In genomic region chr11:95076416-95076815, GRCh38 we compare ENCODE assay signal across 9 cellular contexts. TPM values are rescaled to one million over a fixed set of nuclear protein-coding genes. Genes with fewer than 3 reads are reported as not detected.
DNase-seq lines count a peak whose midpoint lies in the region; ATAC-seq and TF ChIP-seq lines count a peak whose summit lies in the region.
"Had no signal": no experiment of that assay in that cellular context is flagged by ENCODE, and none has a peak within 500 bp of the region (broad histone marks: within the 10 kb centered on the region; RNA-seq: fewer than 3 reads in every experiment).

No MANE protein-coding gene starts in this region.

- no peaks in the 10 kb centered on the region for H3K9me3 ChIP-seq in BLaER1 treated with 17β-estradiol and CSF1 and Interleukin-3, amounts not matched to agents 10 nM and 100 nM (replicated peaks in 1 of 11)

- H3K27ac ChIP-seq in BLaER1 treated with 17β-estradiol and CSF1 and Interleukin-3, amounts not matched to agents 10 nM and 100 nM, result peak overlapping the region in 6 of 11 experiments; percentile 29 to 66 (median 38); a peak in 8 of 22 replicates

- peak; percentile 65 for ATAC-seq in left colon
- ATAC-seq in SK-N-SH treated with all-trans-retinoic acid at 6 μM for 48 hours, result no peak

- no peak overlapping the region for H3K4me3 ChIP-seq in BLaER1 treated with 17β-estradiol and CSF1 and Interleukin-3, amounts not matched to agents 10 nM and 100 nM

- no peaks in the 10 kb centered on the region for H4K20me1 ChIP-seq in BLaER1 treated with 17β-estradiol and CSF1 and Interleukin-3, amounts not matched to agents 10 nM and 100 nM

- no peaks in the 10 kb centered on the region for H3K27me3 ChIP-seq in BLaER1 treated with 17β-estradiol and CSF1 and Interleukin-3, amounts not matched to agents 10 nM and 100 nM

- no peak overlapping the region; a peak in 1 of 22 replicates for H3K9ac ChIP-seq in BLaER1 treated with 17β-estradiol and CSF1 and Interleukin-3, amounts not matched to agents 10 nM and 100 nM

- H3K4me1 ChIP-seq in BLaER1 treated with 17β-estradiol and CSF1 and Interleukin-3, amounts not matched to agents 10 nM and 100 nM, result peaks cover 11 to 87% (median 66%) of the 10 kb centered on the region in 10 experiments

- no peaks in the 10 kb centered on the region for H3K36me3 ChIP-seq in BLaER1 treated with 17β-estradiol and CSF1 and Interleukin-3, amounts not matched to agents 10 nM and 100 nM

- intact Hi-C loops in left colon (cut with DNase I, micrococcal nuclease), result no loop called here

- H3K4me2 ChIP-seq in BLaER1 treated with 17β-estradiol and CSF1 and Interleukin-3, amounts not matched to agents 10 nM and 100 nM, result peak overlapping the region; percentile 18 to 89 (median 54); a peak in 21 of 22 replicates

- DNase-seq in HCEC 1CT (peak; percentile 89), RPMI8226 (peak; percentile 11), left colon (no peak), GF-D8 (lab: John Stamatoyannopoulos, UW) (no peak), iPS-NIHi7 (ENCODE audit: extremely low spot score) (no peak), NCI-H510A (lab: John Stamatoyannopoulos, UW) (no peak)

TF ChIP-seq in SK-N-SH treated with all-trans-retinoic acid at 6 μM for 48 hours, 23 proteins besides CTCF, POLR2A, EP300 and RAD21:
- TF ChIP-seq ZNF8 (CRISPR knock-in tag; IDR thresholded peaks at IDR 0.05), result no peak
- no peak for TF ChIP-seq RARB (CRISPR knock-in tag; IDR thresholded peaks at IDR 0.05)
- no peak for TF ChIP-seq ISL1 (CRISPR knock-in tag; IDR thresholded peaks at IDR 0.05)
- TF ChIP-seq PATZ1 (CRISPR knock-in tag; IDR thresholded peaks at IDR 0.05; ENCODE audit: borderline replicate concordance), result no peak
- TF ChIP-seq CSRNP3 (CRISPR knock-in tag; IDR thresholded peaks at IDR 0.05), result no peak

RNA-seq across cellular contexts. Expression of gene SRSF8, which starts 9.7 kb away (rescaled TPM):
- total RNA-seq in left colon, result 10 to 100 TPM; 42.8 to 52.7 TPM

RNA-seq across cellular contexts. Expression of gene ENDOD1, which starts 13.2 kb away (rescaled TPM):
- 100 to 1,000 TPM in 1 of 2 donors, 10 to 100 TPM in 1; 98.9 to 108 TPM for total RNA-seq in left colon

RNA-seq across cellular contexts. Expression of gene KDM4F, which starts 27.2 kb away (rescaled TPM):
- not detected for total RNA-seq in left colon
- total RNA-seq: RPMI7951 had no signal

RNA-seq across cellular contexts. Expression of gene KDM4E, which starts 51.4 kb away (rescaled TPM):
- total RNA-seq in left colon, result not detected
- total RNA-seq: RPMI7951 had no signal

Comparison
In these comparisons a context has a peak if more than half of its experiments do, and no peak if none do; other contexts are left out.
1. DNase-seq: peak in HCEC 1CT (single experiment) and RPMI8226 (single experiment); none in left colon (0 of 2), GF-D8 (single experiment), iPS-NIHi7 (single experiment) and NCI-H510A (single experiment).